Comparison of ENCODE assay signal across 33 cellular contexts in genomic region chr2:98369710-98370239, GRCh38. TPM values are rescaled to one million over a fixed set of nuclear protein-coding genes. Genes with fewer than 3 reads are reported as not detected.
"Had no signal": no experiment of that assay in that cellular context is flagged by ENCODE, and none has a peak within 500 bp of the region (broad histone marks: within the 10 kb centered on the region; RNA-seq: fewer than 3 reads in every experiment).

No MANE protein-coding gene starts in this region.

- ATAC-seq: esophagus mucosa, gastrocnemius medialis, heart right ventricle, left colon, left lung, left ventricle myocardium superior, lower lobe of right lung had no signal

- H3K4me3 ChIP-seq: coronary artery, dorsolateral prefrontal cortex, esophagus squamous epithelium, gastrocnemius medialis, heart right ventricle, left lung, lower lobe of right lung had no signal

- DNase-seq: central memory CD4-positive, alpha-beta T cell; dermis blood vessel endothelial cell; dorsolateral prefrontal cortex; effector CD4-positive, alpha-beta T cell; effector memory CD4-positive, alpha-beta T cell; erythroblast; esophagus squamous epithelium; foreskin fibroblast; foreskin melanocyte; gastrocnemius medialis; glutamatergic neuron; head of caudate nucleus; heart right ventricle; hippocampal formation; kidney; kidney glomerular epithelial cell; left colon; left lung; left ventricle myocardium superior; lower lobe of right lung; mesenchymal stem cell; midbrain had no signal

- H3K36me3 ChIP-seq: esophagus squamous epithelium, gastrocnemius medialis, heart right ventricle, left lung, lower lobe of right lung had no signal

- H3K4me1 ChIP-seq: esophagus squamous epithelium, gastrocnemius medialis, heart right ventricle, left lung, lower lobe of right lung had no signal

- FAIRE-seq: colon, endometrium, islet of Langerhans, kidney had no signal

- H3K27ac ChIP-seq: coronary artery, dorsolateral prefrontal cortex, epithelial cell of prostate, esophagus squamous epithelium, gastrocnemius medialis, heart right ventricle, left lung, lower lobe of right lung had no signal

- H3K9me3 ChIP-seq: gastrocnemius medialis had no signal

RNA-seq across cellular contexts. Expression of gene CNGA3, which starts 23.5 kb away (rescaled TPM):
- total RNA-seq: esophagus mucosa, glomerular endothelial cell, kidney, left ventricle myocardium superior, lower leg skin, lung microvascular endothelial cell, mononuclear cell, mucosa of gallbladder had no signal
- polyA plus RNA-seq: heart right ventricle had no signal
